24 cellular contexts compared by ENCODE assay signal in genomic region chr5:29042152-29042551, GRCh38.
"Had no signal": no experiment of that assay in that cellular context is flagged by ENCODE, and none has a peak within 500 bp of the region (broad histone marks: within the 10 kb centered on the region; RNA-seq: fewer than 3 reads in every experiment).

No MANE protein-coding gene starts in this region.

- H3K27ac Mint-ChIP-seq: naive thymus-derived CD4-positive, alpha-beta T cell; natural killer cell treated with Interleukin-12 subunit alpha and Interleukin-12 subunit beta and Interleukin-15 and Interleukin-18, amount 100 ng/mL, for 72 hours; progenitor cell of endocrine pancreas; stimulated activated memory B cell treated with anti-CD40 and anti-IgM and Interleukin-4, amounts not matched to agents 10 μg/mL and 1 μg/mL and 100 μg/mL, for 72 hours; stimulated activated naive CD8-positive, alpha-beta T cell treated with anti-CD3 and anti-CD28 coated beads, Interleukin-15, amount 100 ng/mL, for 72 hours; type B pancreatic cell had no signal

- H3K27me3 Mint-ChIP-seq: naive thymus-derived CD4-positive, alpha-beta T cell; natural killer cell treated with Interleukin-12 subunit alpha and Interleukin-12 subunit beta and Interleukin-15 and Interleukin-18, amount 100 ng/mL, for 72 hours; progenitor cell of endocrine pancreas; stimulated activated memory B cell treated with anti-CD40 and anti-IgM and Interleukin-4, amounts not matched to agents 10 μg/mL and 1 μg/mL and 100 μg/mL, for 72 hours; stimulated activated naive CD8-positive, alpha-beta T cell treated with anti-CD3 and anti-CD28 coated beads, Interleukin-15, amount 100 ng/mL, for 72 hours; type B pancreatic cell had no signal

- H3K4me2 ChIP-seq: smooth muscle cell had no signal

- H3K4me3 ChIP-seq: left ventricle myocardium inferior, lung, mucosa of descending colon, ovary, right atrium auricular region, right lobe of liver, smooth muscle cell, tibial nerve, uterus had no signal

- ATAC-seq: mucosa of descending colon; naive thymus-derived CD4-positive, alpha-beta T cell; natural killer cell treated with Interleukin-12 subunit alpha and Interleukin-12 subunit beta and Interleukin-15 and Interleukin-18, amount 100 ng/mL, for 72 hours; right lobe of liver; stimulated activated memory B cell treated with anti-CD40 and anti-IgM and Interleukin-4, amounts not matched to agents 10 μg/mL and 1 μg/mL and 100 μg/mL, for 72 hours; stimulated activated naive CD8-positive, alpha-beta T cell treated with anti-CD3 and anti-CD28 coated beads, Interleukin-15, amount 100 ng/mL, for 72 hours had no signal

- H3K4me3 Mint-ChIP-seq: naive thymus-derived CD4-positive, alpha-beta T cell; natural killer cell treated with Interleukin-12 subunit alpha and Interleukin-12 subunit beta and Interleukin-15 and Interleukin-18, amount 100 ng/mL, for 72 hours; stimulated activated memory B cell treated with anti-CD40 and anti-IgM and Interleukin-4, amounts not matched to agents 10 μg/mL and 1 μg/mL and 100 μg/mL, for 72 hours; stimulated activated naive CD8-positive, alpha-beta T cell treated with anti-CD3 and anti-CD28 coated beads, Interleukin-15, amount 100 ng/mL, for 72 hours; type B pancreatic cell had no signal

- H3K4me1 Mint-ChIP-seq: naive thymus-derived CD4-positive, alpha-beta T cell; stimulated activated memory B cell treated with anti-CD40 and anti-IgM and Interleukin-4, amounts not matched to agents 10 μg/mL and 1 μg/mL and 100 μg/mL, for 72 hours; stimulated activated naive CD8-positive, alpha-beta T cell treated with anti-CD3 and anti-CD28 coated beads, Interleukin-15, amount 100 ng/mL, for 72 hours had no signal

- H3K27ac ChIP-seq: left ventricle myocardium inferior, ovary, right atrium auricular region, right lobe of liver, tibial nerve, uterus had no signal

- H3K9me3 Mint-ChIP-seq: type B pancreatic cell had no signal

- H3K36me3 Mint-ChIP-seq: naive thymus-derived CD4-positive, alpha-beta T cell; natural killer cell treated with Interleukin-12 subunit alpha and Interleukin-12 subunit beta and Interleukin-15 and Interleukin-18, amount 100 ng/mL, for 72 hours; stimulated activated memory B cell treated with anti-CD40 and anti-IgM and Interleukin-4, amounts not matched to agents 10 μg/mL and 1 μg/mL and 100 μg/mL, for 72 hours; type B pancreatic cell had no signal

- H3K27me3 ChIP-seq: ovary, right atrium auricular region, right lobe of liver, tibial nerve, uterus had no signal

- H3K4me1 ChIP-seq: left ventricle myocardium inferior, right atrium auricular region, right lobe of liver, tibial nerve, uterus had no signal

- H3K36me3 ChIP-seq: left ventricle myocardium inferior, ovary, right atrium auricular region, right lobe of liver, tibial nerve, uterus had no signal

- H3K9me3 ChIP-seq: mucosa of descending colon, ovary, right atrium auricular region, right lobe of liver, tibial nerve, uterus had no signal

- DNase-seq: hypothalamus; islet precursor cell; left ventricle myocardium inferior; midbrain; mucosa of descending colon; naive thymus-derived CD4-positive, alpha-beta T cell; ovary; right lobe of liver; stimulated activated CD4-positive, alpha-beta T cell treated with anti-CD3 and anti-CD28 coated beads, Interleukin-1b, Interleukin-23, amount 100 ng/mL, for 48 hours; stimulated activated CD4-positive, alpha-beta T cell treated with anti-CD3 and anti-CD28 coated beads, Interleukin-2, amount 100 ng/mL, for 48 hours; stimulated activated CD4-positive, alpha-beta T cell treated with anti-CD3 and anti-CD28 coated beads, Interleukin-4, amount 100 ng/mL, for 4 hours; stimulated activated CD8-positive, alpha-beta memory T cell treated with anti-CD3 and anti-CD28 coated beads, Interleukin-4, amount 100 ng/mL, for 48 hours; stimulated activated naive CD4-positive, alpha-beta T cell treated with Interleukin-2 at 50 U/mL for 16 hours; stimulated activated naive CD8-positive, alpha-beta T cell treated with anti-CD3 and anti-CD28 coated beads, Interleukin-15, amount 100 ng/mL, for 72 hours; substantia nigra; uterus had no signal
